In genomic region chr17:79778504-79779087, GRCh38 we compare ENCODE assay signal across 1 cellular context.
TF ChIP-seq lines count a peak whose summit lies in the region.

No MANE protein-coding gene starts in this region.

TF ChIP-seq in IMR-90, 13 proteins besides CTCF, POLR2A, EP300 and RAD21 (continued from another document):
- TF ChIP-seq ELK1 (IDR thresholded peaks at IDR 0.05; ENCODE audit: borderline replicate concordance, low read depth, low read length) (no peak), MXI1 (IDR thresholded peaks at IDR 0.05; ENCODE audit: borderline replicate concordance, low read depth, low read length) (no peak), CHD1 (IDR thresholded peaks at IDR 0.05; ENCODE audit: low read depth, low read length) (no peak), MAZ (IDR thresholded peaks at IDR 0.05; ENCODE audit: borderline replicate concordance, low read depth, low read length) (no peak), MAFK (IDR thresholded peaks at IDR 0.05; ENCODE audit: low read depth, low read length) (no peak), BHLHE40 (IDR thresholded peaks at IDR 0.05; ENCODE audit: low read depth, low read length) (no peak)
